In genomic region chr2:72887032-72887835, GRCh38 we compare ENCODE assay signal across 8 cellular contexts. TPM values are rescaled to one million over a fixed set of nuclear protein-coding genes. Genes with fewer than 3 reads are reported as not detected.
A peak's percentile ranks its signal among the peaks of the same experiment; 100 is the strongest.
DNase-seq lines count a peak whose midpoint lies in the region; ATAC-seq and TF ChIP-seq lines count a peak whose summit lies in the region.

Gene SPR (plus strand): TSS chr2:72887408. CDS start chr2:72887433, 25 bp downstream.

- peak within 1 kb of the TSS; percentile 70 to 95 for H3K4me3 ChIP-seq in SK-N-SH (ENCODE audit: low read depth in 2 of 2, low read length in 1 of 2)

- DNase-seq in KBM-7 (peak; percentile 59), SK-N-SH (peak; percentile 90), Right ventricle myocardium inferior (ENCODE audit: missing footprints) (peak; percentile 91), osteocyte (ENCODE audit: extremely low spot score, unreplicated experiment) (no peak), ureter (ENCODE audit: low spot score) (peak; percentile 73)
- DNase-seq in activated naive CD8-positive, alpha-beta T cell treated with anti-CD3 and anti-CD28 coated beads, Interleukin-2, amount 10 ng/mL, durations not matched to agents 7 days and 5 days: peak; percentile 82

- CTCF ChIA-PET in SK-N-SH (lab: Yijun Ruan, JAX): interaction anchor here (0.6 to 3.2 kb wide), 67 partner anchors 8 to 1377 kb away, joined by 3 to 42 read pairs (median 4); partner anchors contain the start of gene EMX1

- TF ChIP-seq RAD21 in SK-N-SH (IDR thresholded peaks at IDR 0.05; ENCODE audit: low read length): no peak

- intact Hi-C loops in Right ventricle myocardium inferior (cut with DNase I): no loop called here

- no peaks in the 10 kb centered on the region for H3K79me2 ChIP-seq in SK-N-SH (ENCODE audit: insufficient read depth)

- no peak within 1 kb of the TSS for H3K27ac Mint-ChIP-seq in activated naive CD8-positive, alpha-beta T cell treated with anti-CD3 and anti-CD28 coated beads, Interleukin-2, amount 10 ng/mL, durations not matched to agents 7 days and 5 days
- H3K27ac Mint-ChIP-seq in osteocyte (ENCODE audit: unreplicated experiment): no peak within 1 kb of the TSS

- peaks cover 1% of the 10 kb centered on the region for H3K4me1 Mint-ChIP-seq in activated naive CD8-positive, alpha-beta T cell treated with anti-CD3 and anti-CD28 coated beads, Interleukin-2, amount 10 ng/mL, durations not matched to agents 7 days and 5 days
- H3K4me1 Mint-ChIP-seq in osteocyte (ENCODE audit: unreplicated experiment): peaks cover 10% of the 10 kb centered on the region

- TF ChIP-seq CTCF in SK-N-SH (IDR thresholded peaks at IDR 0.05) (no peak), osteocyte (IDR thresholded peaks at IDR 0.05) (no peak)

- no peaks in the 10 kb centered on the region for H3K9me3 Mint-ChIP-seq in activated naive CD8-positive, alpha-beta T cell treated with anti-CD3 and anti-CD28 coated beads, Interleukin-2, amount 10 ng/mL, durations not matched to agents 7 days and 5 days
- H3K9me3 Mint-ChIP-seq in osteocyte (ENCODE audit: unreplicated experiment): no peaks in the 10 kb centered on the region

- 0% methylated on average over 4 of the region's 81 CpGs for WGBS in SK-N-SH (ENCODE audit: low lambda C conversion rate)

- H3K36me3 ChIP-seq in ES-I3 (ENCODE audit: insufficient read depth, low read length) (no peaks in the 10 kb centered on the region), SK-N-SH (replicated peaks in 1 of 2; ENCODE audit: control insufficient read depth in 1 of 2, insufficient read depth in 2 of 2, low read length in 1 of 2) (peaks cover 0 to 8% of the 10 kb centered on the region in 2 experiments)

- no peaks in the 10 kb centered on the region for H3K9me2 ChIP-seq in SK-N-SH

- H3K4me2 ChIP-seq in SK-N-SH: peak within 1 kb of the TSS; percentile 99

- TF ChIP-seq EP300 in SK-N-SH (IDR thresholded peaks at IDR 0.05; ENCODE audit: borderline replicate concordance in 1 of 2, low read depth in 1 of 2, low read length in 1 of 2): no peak

- H3K9me3 ChIP-seq in ES-I3 (ENCODE audit: control insufficient read depth, insufficient read depth, low read length) (no peaks in the 10 kb centered on the region), SK-N-SH (no peaks in the 10 kb centered on the region)

- peaks cover 35% of the 10 kb centered on the region for H3K27me3 Mint-ChIP-seq in activated naive CD8-positive, alpha-beta T cell treated with anti-CD3 and anti-CD28 coated beads, Interleukin-2, amount 10 ng/mL, durations not matched to agents 7 days and 5 days
- peaks cover 19% of the 10 kb centered on the region for H3K27me3 Mint-ChIP-seq in osteocyte (ENCODE audit: unreplicated experiment)

- H3K9ac ChIP-seq in ES-I3 (ENCODE audit: low read depth, low read length) (peak within 1 kb of the TSS; percentile 71), SK-N-SH (peak within 1 kb of the TSS; percentile 67; the same call in 1 of the 2 replicates)

- no peaks in the 10 kb centered on the region for H3K36me3 Mint-ChIP-seq in activated naive CD8-positive, alpha-beta T cell treated with anti-CD3 and anti-CD28 coated beads, Interleukin-2, amount 10 ng/mL, durations not matched to agents 7 days and 5 days
- H3K36me3 Mint-ChIP-seq in osteocyte (ENCODE audit: unreplicated experiment): peaks cover 4% of the 10 kb centered on the region

- in situ Hi-C loops in KBM-7 (cut with MboI; ENCODE audit: low pct_unique_long_range_greater_than_20kb, low sequenced_read_pairs): no loop called here

- peak within 1 kb of the TSS; percentile 71 to 74 for H3K27ac ChIP-seq in SK-N-SH (ENCODE audit: low read depth in 2 of 2, low read length in 1 of 2)

- H3K4me3 Mint-ChIP-seq in activated naive CD8-positive, alpha-beta T cell treated with anti-CD3 and anti-CD28 coated beads, Interleukin-2, amount 10 ng/mL, durations not matched to agents 7 days and 5 days: peak within 1 kb of the TSS; percentile 72
- H3K4me3 Mint-ChIP-seq in osteocyte (ENCODE audit: unreplicated experiment): peak within 1 kb of the TSS; percentile 73

- H4K20me1 ChIP-seq in SK-N-SH (ENCODE audit: insufficient read depth): peaks cover 6% of the 10 kb centered on the region; the same call in 1 of the 2 replicates

- H2AFZ ChIP-seq in SK-N-SH (ENCODE audit: low read depth): peak within 1 kb of the TSS; percentile 98

- H3K4me1 ChIP-seq in ES-I3 (ENCODE audit: insufficient read depth, low read length) (no peaks in the 10 kb centered on the region), SK-N-SH (ENCODE audit: control insufficient read depth in 1 of 2, insufficient read depth in 2 of 2, low read depth in 1 of 2, low read length in 1 of 2) (peaks cover 6 to 12% of the 10 kb centered on the region in 2 experiments; a peak in 2 of 4 replicates)

- POLR2A ChIA-PET in SK-N-SH (lab: Yijun Ruan, JAX): no interaction called here
- POLR2A ChIA-PET in activated naive CD8-positive, alpha-beta T cell treated with anti-CD3 and anti-CD28 coated beads, Interleukin-2, amount 10 ng/mL, durations not matched to agents 7 days and 5 days (lab: Charles Lee): no interaction called here

- H3F3A ChIP-seq in SK-N-SH (replicated peaks; ENCODE audit: insufficient read depth): peaks cover 3% of the 10 kb centered on the region

- ATAC-seq in GM21737 (IDR thresholded peaks at IDR 0.05; ENCODE audit: unreplicated experiment) (peak; percentile 84), Right ventricle myocardium inferior (peak; percentile 93)
- ATAC-seq in activated naive CD8-positive, alpha-beta T cell treated with anti-CD3 and anti-CD28 coated beads, Interleukin-2, amount 10 ng/mL, durations not matched to agents 7 days and 5 days (ENCODE audit: low read depth): peak; percentile 95

- H3K27me3 ChIP-seq in SK-N-SH (ENCODE audit: insufficient read depth): no peaks in the 10 kb centered on the region

TF ChIP-seq in SK-N-SH, 30 proteins besides CTCF, POLR2A, EP300 and RAD21:
- TF ChIP-seq USF1 (IDR thresholded peaks at IDR 0.05; ENCODE audit: borderline replicate concordance, low read depth): no peak
- peak; percentile 22; the same call in 1 of the 2 replicates for TF ChIP-seq GABPA (IDR thresholded peaks at IDR 0.05; ENCODE audit: low read depth)
- peak; percentile 11; the same call in 1 of the 2 replicates for TF ChIP-seq MXI1 (IDR thresholded peaks at IDR 0.05; ENCODE audit: low read depth, low read length)
TF ChIP-seq in SK-N-SH: peak in this region for 2.

RNA-seq across cellular contexts. Expression of gene SPR, which starts in this region (rescaled TPM):
- polyA plus RNA-seq in SK-N-SH (2012; rRNA removed): 25.7 and 27.5 TPM in 2 replicates
- polyA plus RNA-seq in SK-N-SH (2012; cell fraction: cytosol; rRNA removed): 27.8 and 30.1 TPM in 2 replicates
- polyA plus RNA-seq in SK-N-SH (2012; cell fraction: nucleus; rRNA removed): 15.1 and 18.6 TPM in 2 replicates
- total RNA-seq in activated naive CD8-positive, alpha-beta T cell treated with anti-CD3 and anti-CD28 coated beads, Interleukin-2, amount 10 ng/mL, durations not matched to agents 7 days and 5 days: under 1 TPM; 0.60 to 0.80 TPM
- total RNA-seq in Right ventricle myocardium inferior (52.4 TPM), osteocyte (6.2 and 7.1 TPM in 2 replicates), ureter (17.1 TPM)

Comparison
In these comparisons a context has a peak if more than half of its experiments do, and no peak if none do; other contexts are left out.
1. Peak in DNase-seq and ATAC-seq in activated naive CD8-positive, alpha-beta T cell treated with anti-CD3 and anti-CD28 coated beads, Interleukin-2, amount 10 ng/mL, durations not matched to agents 7 days and 5 days; RNA of the gene not detected or under 1 TPM.